In genomic region chr16:66084306-66084705, GRCh38 we compare ENCODE assay signal across 27 cellular contexts.
"Had no signal": no experiment of that assay in that cellular context is flagged by ENCODE, and none has a peak within 500 bp of the region (broad histone marks: within the 10 kb centered on the region; RNA-seq: fewer than 3 reads in every experiment).

No MANE protein-coding gene starts in this region.

- H3K4me1 ChIP-seq: SJCRH30 had no signal

- H3K4me3 Mint-ChIP-seq: activated CD4-positive, alpha-beta T cell treated with anti-CD3 and anti-CD28 coated beads for 36 hours; activated CD4-positive, alpha-beta T cell treated with anti-CD3 and anti-CD28 coated beads, Interleukin-2, amount 10 ng/mL, durations not matched to agents 7 days and 5 days; activated CD8-positive, alpha-beta T cell treated with anti-CD3 and anti-CD28 coated beads, Interleukin-2, amount 10 ng/mL, durations not matched to agents 7 days and 5 days; activated naive CD4-positive, alpha-beta T cell treated with anti-CD3 and anti-CD28 coated beads, Interleukin-2, amount 50 U/mL, for 24 hours; activated naive CD8-positive, alpha-beta T cell treated with anti-CD3 and anti-CD28 coated beads, Interleukin-2, amount 10 ng/mL, durations not matched to agents 7 days and 5 days; activated T-cell treated with anti-CD3 and anti-CD28 coated beads, Interleukin-2, amount 50 U/mL, for 24 hours; central memory CD8-positive, alpha-beta T cell had no signal

- H3K27ac Mint-ChIP-seq: activated CD4-positive, alpha-beta T cell treated with anti-CD3 and anti-CD28 coated beads for 36 hours; activated CD4-positive, alpha-beta T cell treated with anti-CD3 and anti-CD28 coated beads, Interleukin-2, amount 10 ng/mL, durations not matched to agents 7 days and 5 days; activated CD8-positive, alpha-beta T cell treated with anti-CD3 and anti-CD28 coated beads, Interleukin-2, amount 10 ng/mL, durations not matched to agents 7 days and 5 days; activated naive CD4-positive, alpha-beta T cell treated with anti-CD3 and anti-CD28 coated beads, Interleukin-2, amount 50 U/mL, for 24 hours; activated naive CD8-positive, alpha-beta T cell treated with anti-CD3 and anti-CD28 coated beads, Interleukin-2, amount 10 ng/mL, durations not matched to agents 7 days and 5 days; activated T-cell treated with anti-CD3 and anti-CD28 coated beads, Interleukin-2, amount 50 U/mL, for 24 hours; activated T-helper 2 cell treated with anti-CD3 and anti-CD28 coated beads, Interferon-gamma antibody, Interleukin-2, Interleukin-4, amounts not matched to agents 10 μg/mL and 5 μg/mL and 100 μg/mL, durations not matched to agents 14 hours and 24 hours and 36 hours had no signal

- H3K36me3 Mint-ChIP-seq: activated naive CD4-positive, alpha-beta T cell treated with anti-CD3 and anti-CD28 coated beads, Interleukin-2, amount 50 U/mL, for 24 hours; activated naive CD8-positive, alpha-beta T cell treated with anti-CD3 and anti-CD28 coated beads, Interleukin-2, amount 10 ng/mL, durations not matched to agents 7 days and 5 days had no signal

- H3K27me3 Mint-ChIP-seq: activated CD4-positive, alpha-beta T cell treated with anti-CD3 and anti-CD28 coated beads for 36 hours had no signal

- H3K36me3 ChIP-seq: brain microvascular endothelial cell, SJCRH30 had no signal

- H3K27me3 ChIP-seq: brain microvascular endothelial cell, SJCRH30 had no signal

- ATAC-seq: activated CD4-positive, alpha-beta T cell treated with anti-CD3 and anti-CD28 coated beads for 36 hours; activated CD4-positive, CD25-positive, alpha-beta regulatory T cell treated with anti-CD3 and anti-CD28 coated beads, Interleukin-2, amount 50 U/mL, for 24 hours; activated CD8-positive, alpha-beta T cell treated with anti-CD3 and anti-CD28 coated beads, Interleukin-2, amount 10 ng/mL, durations not matched to agents 7 days and 5 days; K562; Panc1 had no signal

- H3K27ac ChIP-seq: brain microvascular endothelial cell, SJCRH30, SK-N-MC had no signal

- H3K9me3 Mint-ChIP-seq: activated CD4-positive, alpha-beta T cell treated with anti-CD3 and anti-CD28 coated beads, Interleukin-2, amount 10 ng/mL, durations not matched to agents 7 days and 5 days; activated naive CD8-positive, alpha-beta T cell treated with anti-CD3 and anti-CD28 coated beads, Interleukin-2, amount 10 ng/mL, durations not matched to agents 7 days and 5 days; activated T-helper 2 cell treated with anti-CD3 and anti-CD28 coated beads, Interferon-gamma antibody, Interleukin-2, Interleukin-4, amounts not matched to agents 10 μg/mL and 5 μg/mL and 100 μg/mL, durations not matched to agents 14 hours and 24 hours and 36 hours had no signal

- H3K4me3 ChIP-seq: K562, SJCRH30, SK-N-MC had no signal

- H3K4me1 Mint-ChIP-seq: activated CD4-positive, alpha-beta T cell treated with anti-CD3 and anti-CD28 coated beads for 36 hours; activated CD4-positive, alpha-beta T cell treated with anti-CD3 and anti-CD28 coated beads, Interleukin-2, amount 10 ng/mL, durations not matched to agents 7 days and 5 days; activated naive CD4-positive, alpha-beta T cell treated with anti-CD3 and anti-CD28 coated beads, Interleukin-2, amount 50 U/mL, for 24 hours; activated naive CD8-positive, alpha-beta T cell treated with anti-CD3 and anti-CD28 coated beads, Interleukin-2, amount 10 ng/mL, durations not matched to agents 7 days and 5 days; central memory CD8-positive, alpha-beta T cell had no signal

- DNase-seq: activated CD4-positive, alpha-beta T cell treated with anti-CD3 and anti-CD28 coated beads for 36 hours; activated CD4-positive, alpha-beta T cell treated with anti-CD3 and anti-CD28 coated beads, Interleukin-2, amount 10 ng/mL, durations not matched to agents 7 days and 5 days; activated CD4-positive, alpha-beta T cell treated with anti-CD3 and anti-CD28 coated beads, Interleukin-2, amount 50 U/mL, for 48 hours; activated CD8-positive, alpha-beta T cell treated with anti-CD3 and anti-CD28 coated beads, Interleukin-2, amount 10 ng/mL, durations not matched to agents 7 days and 5 days; activated gamma-delta T cell; activated naive CD4-positive, alpha-beta T cell treated with Interleukin-2 at 50 U/mL for 16 hours; activated naive CD8-positive, alpha-beta T cell treated with anti-CD3 and anti-CD28 coated beads, Interleukin-2, amount 10 ng/mL, durations not matched to agents 7 days and 5 days; activated T-cell treated with anti-CD3 and anti-CD28 coated beads, Interleukin-2, amount 50 U/mL, for 24 hours; brain microvascular endothelial cell; NCI-H1092 treated with DMSO at 0.1 percent for 48 hours; NCI-H1417; NCI-H146; NCI-H187; NCI-H2029 treated with DMSO at 0.1 percent for 48 hours; NCI-H2171 treated with DMSO at 0.1 percent for 48 hours; NCI-H2227 treated with DMSO at 0.1 percent for 48 hours; NCI-H524 treated with DMSO at 0.1 percent for 48 hours; SHP77; SJCRH30; T1000 had no signal
